ENCODE assay signal across 24 cellular contexts in genomic region chr2:125172181-125172580, GRCh38.
A peak's percentile ranks its signal among the peaks of the same experiment; 100 is the strongest.
DNase-seq lines count a peak whose midpoint lies in the region; ATAC-seq and TF ChIP-seq lines count a peak whose summit lies in the region.
"Had no signal": no experiment of that assay in that cellular context is flagged by ENCODE, and none has a peak within 500 bp of the region (broad histone marks: within the 10 kb centered on the region; RNA-seq: fewer than 3 reads in every experiment).

No MANE protein-coding gene starts in this region.

- POLR2A ChIA-PET in MCF 10A (lab: Yijun Ruan, JAX): no interaction called here

- H3K9me3 ChIP-seq in breast epithelium: peaks cover 0 to 8% of the 10 kb centered on the region in 2 donors
- H3K9me3 ChIP-seq: HAP-1 had no signal

- H3K36me3 ChIP-seq in breast epithelium: no peaks in the 10 kb centered on the region
- H3K36me3 ChIP-seq: HAP-1 had no signal

- CTCF ChIA-PET in MCF 10A (lab: Yijun Ruan, JAX): no interaction called here
- CTCF ChIA-PET in activated CD8-positive, alpha-beta memory T cell treated with anti-CD3 and anti-CD28 coated beads, Interleukin-2, amount 10 ng/mL, durations not matched to agents 7 days and 5 days (lab: Charles Lee): no interaction called here

- no peak overlapping the region for H3K27ac Mint-ChIP-seq in MCF 10A (ENCODE audit: low read depth, unreplicated experiment)
- H3K27ac Mint-ChIP-seq in activated CD8-positive, alpha-beta memory T cell treated with anti-CD3 and anti-CD28 coated beads, Interleukin-2, amount 10 ng/mL, durations not matched to agents 7 days and 5 days: no peak overlapping the region
- H3K27ac Mint-ChIP-seq: HFFc6 had no signal

- no peak for TF ChIP-seq CTCF in MCF 10A (IDR thresholded peaks at IDR 0.05; ENCODE audit: unreplicated experiment)
- TF ChIP-seq CTCF in breast epithelium (IDR thresholded peaks at IDR 0.05): no peak
- TF ChIP-seq CTCF in astrocyte of the spinal cord (IDR thresholded peaks at IDR 0.05; ENCODE audit: low read depth, low read length): no peak

- H3K4me3 Mint-ChIP-seq in MCF 10A (ENCODE audit: unreplicated experiment): no peak overlapping the region
- H3K4me3 Mint-ChIP-seq in activated CD8-positive, alpha-beta memory T cell treated with anti-CD3 and anti-CD28 coated beads, Interleukin-2, amount 10 ng/mL, durations not matched to agents 7 days and 5 days: no peak overlapping the region
- H3K4me3 Mint-ChIP-seq: HFFc6 had no signal

- no peaks in the 10 kb centered on the region for H3K27me3 ChIP-seq in breast epithelium

- peaks cover 29% of the 10 kb centered on the region for H3K4me1 Mint-ChIP-seq in MCF 10A (ENCODE audit: insufficient read depth, unreplicated experiment)
- H3K4me1 Mint-ChIP-seq in activated CD8-positive, alpha-beta memory T cell treated with anti-CD3 and anti-CD28 coated beads, Interleukin-2, amount 10 ng/mL, durations not matched to agents 7 days and 5 days: no peaks in the 10 kb centered on the region

- DNase-seq in MCF 10A (ENCODE audit: unreplicated experiment): peak; percentile 22
- DNase-seq in breast epithelium (ENCODE audit: low spot score in 2 of 2): no peak
- DNase-seq in astrocyte of the spinal cord (ENCODE audit: low read depth, low spot score): peak; percentile 42
- peak; percentile 51 for DNase-seq in fibroblast of peridontal ligament (ENCODE audit: extremely low read depth)
- no peak for DNase-seq in activated CD8-positive, alpha-beta memory T cell treated with anti-CD3 and anti-CD28 coated beads, Interleukin-2, amount 10 ng/mL, durations not matched to agents 7 days and 5 days
- no peak for DNase-seq in superior temporal gyrus (ENCODE audit: extremely low spot score)
- DNase-seq in left lobe of liver (ENCODE audit: low spot score): no peak
- DNase-seq: 8988T, ACHN, Calu3, GOT3, HFFc6, Kasumi-1, MM.1S, NCI-H2029 treated with DMSO at 0.1 percent for 48 hours, NCI-H446 treated with DMSO at 0.1 percent for 48 hours, NCI-H526, NCI-H82, PC-9, RPMI8226, SHP77 had no signal

- no peak for TF ChIP-seq POLR2A in breast epithelium (IDR thresholded peaks at IDR 0.05)

- H3K9me3 Mint-ChIP-seq in MCF 10A (ENCODE audit: unreplicated experiment): peaks cover 7% of the 10 kb centered on the region
- H3K9me3 Mint-ChIP-seq in activated CD8-positive, alpha-beta memory T cell treated with anti-CD3 and anti-CD28 coated beads, Interleukin-2, amount 10 ng/mL, durations not matched to agents 7 days and 5 days (ENCODE audit: low read depth): peaks cover 14% of the 10 kb centered on the region

- in situ Hi-C loops in astrocyte of the spinal cord (cut with HindIII; ENCODE audit: low sequenced_read_pairs): no loop called here

- H3K4me1 ChIP-seq in breast epithelium: no peaks in the 10 kb centered on the region
- H3K4me1 ChIP-seq: HAP-1 had no signal

- no peaks in the 10 kb centered on the region for H3K36me3 Mint-ChIP-seq in MCF 10A (ENCODE audit: insufficient read depth, unreplicated experiment)
- H3K36me3 Mint-ChIP-seq in activated CD8-positive, alpha-beta memory T cell treated with anti-CD3 and anti-CD28 coated beads, Interleukin-2, amount 10 ng/mL, durations not matched to agents 7 days and 5 days: no peaks in the 10 kb centered on the region

- intact Hi-C loops in MCF 10A (cut with micrococcal nuclease): no loop called here
- intact Hi-C loops in breast epithelium (cut with DNase I; ENCODE audit: low total_unique reads): no loop called here

- no peak overlapping the region for H3K27ac ChIP-seq in breast epithelium
- H3K27ac ChIP-seq: PC-9 had no signal

- ATAC-seq in GM18873 (IDR thresholded peaks at IDR 0.05; ENCODE audit: low FRiP score, unreplicated experiment): no peak
- no peak for ATAC-seq in activated CD8-positive, alpha-beta memory T cell treated with anti-CD3 and anti-CD28 coated beads, Interleukin-2, amount 10 ng/mL, durations not matched to agents 7 days and 5 days
- ATAC-seq in left lobe of liver: no peak
- ATAC-seq: K562 had no signal

- no TSS peak for BruUV-seq in MCF 10A (replicated peaks; lab: Mats Ljungman, UMichigan)

- H3K4me3 ChIP-seq in breast epithelium: no peak overlapping the region
- no peak overlapping the region for H3K4me3 ChIP-seq in astrocyte of the spinal cord (ENCODE audit: low read depth, low read length)
- H3K4me3 ChIP-seq: HAP-1, K562, PC-9 had no signal

- no peaks in the 10 kb centered on the region for H3K27me3 Mint-ChIP-seq in MCF 10A (ENCODE audit: insufficient read depth, unreplicated experiment)
- no peaks in the 10 kb centered on the region for H3K27me3 Mint-ChIP-seq in activated CD8-positive, alpha-beta memory T cell treated with anti-CD3 and anti-CD28 coated beads, Interleukin-2, amount 10 ng/mL, durations not matched to agents 7 days and 5 days

Comparison
In these comparisons a context has a peak if more than half of its experiments do, and no peak if none do; other contexts are left out.
1. DNase-seq: peak in MCF 10A (single experiment), astrocyte of the spinal cord (single experiment) and fibroblast of peridontal ligament (single experiment); none in breast epithelium (0 of 2), activated CD8-positive, alpha-beta memory T cell treated with anti-CD3 and anti-CD28 coated beads, Interleukin-2, amount 10 ng/mL, durations not matched to agents 7 days and 5 days (single experiment), superior temporal gyrus (single experiment) and left lobe of liver (single experiment).